15 cellular contexts compared by ENCODE assay signal in genomic region chr2:45283764-45284620, GRCh38.
DNase-seq lines count a peak whose midpoint lies in the region; ATAC-seq and TF ChIP-seq lines count a peak whose summit lies in the region.
"Had no signal": no experiment of that assay in that cellular context is flagged by ENCODE, and none has a peak within 500 bp of the region (broad histone marks: within the 10 kb centered on the region; RNA-seq: fewer than 3 reads in every experiment).

No MANE protein-coding gene starts in this region.

- TF ChIP-seq CTCF in ovary (IDR thresholded peaks at IDR 0.05) (no peak), BE2C (IDR thresholded peaks at IDR 0.05; ENCODE audit: low read depth, low read length) (no peak)

- H3K4me2 ChIP-seq in trophoblast cell (ENCODE audit: low read length), result no peak overlapping the region
- H3K4me2 ChIP-seq: KMS-11 had no signal

- peaks cover 2% of the 10 kb centered on the region for H3K9me3 ChIP-seq in trophoblast cell (ENCODE audit: insufficient read depth, low read depth, low read length)
- H3K9me3 ChIP-seq in ovary, result no peaks in the 10 kb centered on the region
- H3K9me3 ChIP-seq in BE2C, result peaks cover 6% of the 10 kb centered on the region

- no peak overlapping the region for H3K27ac ChIP-seq in trophoblast cell (ENCODE audit: low read depth, low read length)
- H3K27ac ChIP-seq in ovary, result no peak overlapping the region
- H3K27ac ChIP-seq: KMS-11 had no signal

- no peak for TF ChIP-seq EP300 in ovary (IDR thresholded peaks at IDR 0.05)

- H3K79me1 ChIP-seq in trophoblast cell (ENCODE audit: low read length), result no peaks in the 10 kb centered on the region

- no peak overlapping the region for H4K8ac ChIP-seq in trophoblast cell (ENCODE audit: low read depth, low read length)

- H3K4me1 ChIP-seq in trophoblast cell (ENCODE audit: control insufficient read depth in 1 of 2, insufficient read depth in 2 of 2, low read length in 2 of 2), result no peaks in the 10 kb centered on the region
- H3K4me1 ChIP-seq in ovary (ENCODE audit: insufficient read depth), result no peaks in the 10 kb centered on the region
- peaks cover 3% of the 10 kb centered on the region; the same call in 1 of the 2 replicates for H3K4me1 ChIP-seq in BE2C

- H3K4me3 ChIP-seq in trophoblast cell (ENCODE audit: low read depth, low read length), result no peak overlapping the region
- H3K4me3 ChIP-seq in ovary, result no peak overlapping the region
- no peak overlapping the region for H3K4me3 ChIP-seq in BE2C (ENCODE audit: low read depth, low read length)

- H2BK5ac ChIP-seq in trophoblast cell (ENCODE audit: low read depth, low read length, poor library complexity), result no peak overlapping the region

- no peaks in the 10 kb centered on the region for H3K79me2 ChIP-seq in trophoblast cell (ENCODE audit: control insufficient read depth, insufficient read depth, low read length, poor library complexity)

- H3K18ac ChIP-seq in trophoblast cell (ENCODE audit: low read length), result no peak overlapping the region

- no peak overlapping the region for H2BK120ac ChIP-seq in trophoblast cell (ENCODE audit: insufficient read depth, low read length, poor library complexity)

- no peak overlapping the region for H2BK12ac ChIP-seq in trophoblast cell (ENCODE audit: low read length)

- H4K91ac ChIP-seq in trophoblast cell (ENCODE audit: low read depth, low read length), result no peak overlapping the region

- no CpG with 5 or more reads among the region's 10 CpGs for WGBS in trophoblast cell (ENCODE audit: extremely low coverage, insufficient coverage, insufficient read length)
- WGBS in ovary, 3 donors, result 74 to 82% (median 75%) methylated on average over 10 of the region's 10 CpGs

- no peak overlapping the region for H3K14ac ChIP-seq in trophoblast cell (ENCODE audit: low read length)

- no peak overlapping the region for H2AFZ ChIP-seq in trophoblast cell (ENCODE audit: insufficient read depth, low read length, poor library complexity)

- H3K23ac ChIP-seq in trophoblast cell (ENCODE audit: low read length), result no peak overlapping the region

- no peak overlapping the region for H3K4ac ChIP-seq in trophoblast cell (ENCODE audit: low read depth, low read length)

- H3K27me3 ChIP-seq in trophoblast cell (ENCODE audit: insufficient read depth, low read length) (no peaks in the 10 kb centered on the region), ovary (no peaks in the 10 kb centered on the region), BE2C (no peaks in the 10 kb centered on the region)

- no peak overlapping the region for H3K9ac ChIP-seq in trophoblast cell (ENCODE audit: low read length)
- H3K9ac ChIP-seq: KMS-11 had no signal

- DNase-seq in ELF-1 (ENCODE audit: low read depth, low spot score) (peak; percentile 39), NCI-H526 treated with DMSO at 0.1 percent for 48 hours (lab: John Stamatoyannopoulos, UW) (peak; percentile 8), dermis blood vessel endothelial cell (peak; percentile 41), trophoblast cell (peak; percentile 84 to 85), ovary (no peak), HuH-7 (ENCODE audit: low spot score) (no peak), BE2C (no peak)
- DNase-seq: activated gamma-delta T cell; kidney glomerular epithelial cell; NCI-H2227 treated with DMSO at 0.1 percent for 48 hours; nephron progenitor cell; SIG-M5; stimulated activated naive B cell treated with anti-CD40 and anti-IgM and Interleukin-4, amounts not matched to agents 10 μg/mL and 1 μg/mL and 100 μg/mL, for 72 hours had no signal

- no peak overlapping the region for H2AK5ac ChIP-seq in trophoblast cell (ENCODE audit: low read length)

- H3K36me3 ChIP-seq in trophoblast cell (ENCODE audit: control insufficient read depth in 1 of 2, insufficient read depth in 2 of 2, low read length in 2 of 2), result no peaks in the 10 kb centered on the region
- H3K36me3 ChIP-seq in ovary, result no peaks in the 10 kb centered on the region
- H3K36me3 ChIP-seq in BE2C, result no peaks in the 10 kb centered on the region

- ATAC-seq in HG02973 (IDR thresholded peaks at IDR 0.05; ENCODE audit: unreplicated experiment), result no peak
- ATAC-seq: stimulated activated naive B cell treated with anti-CD40 and anti-IgM and Interleukin-4, amounts not matched to agents 10 μg/mL and 1 μg/mL and 100 μg/mL, for 72 hours had no signal

- no peak for TF ChIP-seq POLR2A in ovary (IDR thresholded peaks at IDR 0.05)

- intact Hi-C loops in ovary (cut with DNase I), result no loop called here

- no peak overlapping the region for H4K12ac ChIP-seq in trophoblast cell (ENCODE audit: low read depth, low read length)

Comparison
In these comparisons a context has a peak if more than half of its experiments do, and no peak if none do; other contexts are left out.
1. DNase-seq: peak in ELF-1 (single experiment), NCI-H526 treated with DMSO at 0.1 percent for 48 hours (single experiment), dermis blood vessel endothelial cell (single experiment) and trophoblast cell (2 of 2); none in ovary (0 of 5), HuH-7 (single experiment) and BE2C (single experiment).